In the genomic region with DNA sequence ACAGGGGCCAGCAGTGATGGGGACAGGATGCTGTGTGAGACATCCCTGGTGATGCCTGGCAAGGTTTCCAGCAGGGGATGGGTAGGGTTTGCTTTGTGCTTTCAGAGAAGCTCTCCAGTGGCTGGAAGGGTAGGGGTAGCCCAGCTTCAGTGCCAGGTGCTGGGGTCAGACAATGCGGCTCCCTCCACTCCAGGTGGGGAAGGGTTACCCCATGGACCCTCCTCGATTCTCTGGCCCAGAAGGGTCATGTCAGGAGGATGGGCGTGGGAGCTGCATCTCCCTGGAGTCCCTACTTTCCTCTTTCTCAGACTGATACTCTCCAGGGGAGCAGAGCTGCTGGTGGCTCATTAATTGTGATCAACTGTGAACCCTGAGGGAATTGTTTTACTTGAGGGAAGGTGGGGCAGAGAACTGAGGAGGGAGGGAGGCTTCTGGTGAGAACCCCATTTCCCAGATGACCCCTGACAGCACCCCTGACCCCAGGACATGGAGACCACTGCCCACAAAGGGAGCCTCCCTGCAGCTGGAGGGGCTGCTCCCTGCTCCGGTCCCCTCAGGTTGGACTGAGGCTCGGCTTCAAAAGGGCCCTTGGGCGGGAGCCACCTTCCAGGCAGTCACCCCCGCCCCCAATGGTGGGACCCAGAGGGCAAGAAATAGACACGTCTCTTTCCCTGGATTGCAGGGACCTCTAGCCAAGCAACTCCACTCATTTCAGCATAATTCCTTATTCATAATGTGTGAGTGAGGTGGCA, we compare ENCODE assay signal across 17 cellular contexts.
DNase-seq lines count a peak whose midpoint lies in the region; ATAC-seq, FAIRE-seq and TF ChIP-seq lines count a peak whose summit lies in the region.
"Had no signal": no experiment of that assay in that cellular context is flagged by ENCODE, and none has a peak within 500 bp of the region (broad histone marks: within the 10 kb centered on the region; RNA-seq: fewer than 3 reads in every experiment).

No MANE protein-coding gene starts in this region.

- peak; percentile 39 for DNase-seq in Right ventricle myocardium inferior (ENCODE audit: missing footprints)
- no peak for DNase-seq in left ventricle myocardium inferior
- peak; percentile 34 for DNase-seq in kidney
- DNase-seq in spleen, result peak; percentile 52
- DNase-seq in NCI-H510A treated with DMSO at 0.1 percent for 48 hours (lab: John Stamatoyannopoulos, UW), result no peak
- no peak for DNase-seq in HAP-1 (ENCODE audit: low spot score in 2 of 2)
- DNase-seq: AML-193; Calu3; CD8-positive, alpha-beta T cell; DMS79 treated with DMSO at 0.1 percent for 48 hours; GF-D8; GOT3; H7; IMR-90 had no signal

- 69 to 95% (median 76%) methylated on average over 6 to 8 of the region's 8 CpGs for WGBS in spleen, 5 donors

- H3K4me2 ChIP-seq in BLaER1, result peak overlapping the region; percentile 92
- H3K4me2 ChIP-seq: A549 had no signal

- peaks cover 74% of the 10 kb centered on the region for H3K27me3 ChIP-seq in left ventricle myocardium inferior (ENCODE audit: low read depth)
- H3K27me3 ChIP-seq in BLaER1, result no peaks in the 10 kb centered on the region
- peaks cover 0 to 48% (median 0%) of the 10 kb centered on the region in 7 donors for H3K27me3 ChIP-seq in spleen (replicated peaks in 1 of 7)
- H3K27me3 ChIP-seq in HAP-1 (ENCODE audit: low read depth), result peaks cover 4% of the 10 kb centered on the region

- no peak for TF ChIP-seq CTCF in left ventricle myocardium inferior (IDR thresholded peaks at IDR 0.05; ENCODE audit: borderline replicate concordance)
- TF ChIP-seq CTCF in kidney (IDR thresholded peaks at IDR 0.05; ENCODE audit: borderline replicate concordance, extremely low read depth, insufficient read depth), result no peak
- TF ChIP-seq CTCF in spleen (IDR thresholded peaks at IDR 0.05 in 8 of 11, conservative IDR thresholded peaks at IDR 0.05 in 3 of 11), result no peak

- H3K4me3 ChIP-seq in left ventricle myocardium inferior, result no peak overlapping the region
- no peak overlapping the region for H3K4me3 ChIP-seq in BLaER1
- H3K4me3 ChIP-seq in kidney (ENCODE audit: low read length in 2 of 2), result no peak overlapping the region
- no peak overlapping the region for H3K4me3 ChIP-seq in spleen
- no peak overlapping the region for H3K4me3 ChIP-seq in HAP-1
- H3K4me3 ChIP-seq: A549 had no signal

- H3K4me1 ChIP-seq in left ventricle myocardium inferior (peaks cover 3% of the 10 kb centered on the region), BLaER1 (peaks cover 45% of the 10 kb centered on the region), kidney (ENCODE audit: control insufficient read depth in 1 of 2, insufficient read depth in 1 of 2, low read depth in 1 of 2, low read length in 2 of 2) (no peaks in the 10 kb centered on the region), spleen (peaks cover 0 to 5% (median 2%) of the 10 kb centered on the region in 6 donors), HAP-1 (no peaks in the 10 kb centered on the region)

- in situ Hi-C loops in HAP-1 (cut with MboI; ENCODE audit: low sequenced_read_pairs), result no loop called here

- peaks cover 46% of the 10 kb centered on the region for H3K9me3 ChIP-seq in left ventricle myocardium inferior (replicated peaks)
- peaks cover 31% of the 10 kb centered on the region for H3K9me3 ChIP-seq in BLaER1
- H3K9me3 ChIP-seq in kidney (ENCODE audit: control insufficient read depth in 1 of 2, low read length in 2 of 2), result peaks cover 2 to 7% of the 10 kb centered on the region in 2 donors
- peaks cover 0 to 61% (median 35%) of the 10 kb centered on the region in 8 donors for H3K9me3 ChIP-seq in spleen
- 0 out of 2 replicates have a peak, but pooled peaks cover 4% of the 10 kb centered on the region for H3K9me3 ChIP-seq in HAP-1

- H3K36me3 ChIP-seq in left ventricle myocardium inferior (no peaks in the 10 kb centered on the region), BLaER1 (peaks cover 6% of the 10 kb centered on the region; the same call in 1 of the 2 replicates), kidney (ENCODE audit: control insufficient read depth in 1 of 2, insufficient read depth in 2 of 2, low read length in 2 of 2) (no peaks in the 10 kb centered on the region), spleen (no peaks in the 10 kb centered on the region), HAP-1 (replicated peaks) (no peaks in the 10 kb centered on the region)

- H3K27ac ChIP-seq in left ventricle myocardium inferior (replicated peaks), result no peak overlapping the region
- peak overlapping the region; percentile 87; the same call in 1 of the 2 replicates for H3K27ac ChIP-seq in BLaER1
- no peak overlapping the region for H3K27ac ChIP-seq in kidney (ENCODE audit: low read depth in 2 of 2, low read length in 2 of 2)
- no peak overlapping the region for H3K27ac ChIP-seq in spleen
- H3K27ac ChIP-seq: 22Rv1, A549 had no signal

- no peak for ATAC-seq in Right ventricle myocardium inferior
- ATAC-seq: A549; CD8-positive, alpha-beta T cell had no signal

- H3K9ac ChIP-seq in BLaER1 (no peak overlapping the region), kidney (ENCODE audit: low read length in 2 of 2) (no peak overlapping the region)

- TF ChIP-seq POLR2A in spleen (IDR thresholded peaks at IDR 0.05), result no peak

- FAIRE-seq in kidney (lab: Jason Lieb, UNC), result no peak
- FAIRE-seq: A549 had no signal

- intact Hi-C loops in Right ventricle myocardium inferior (cut with DNase I) (no loop called here), left ventricle myocardium inferior (cut with micrococcal nuclease) (no loop called here), kidney (cut with DNase I) (no loop called here), spleen (cut with DNase I; ENCODE audit: low total_unique reads) (no loop called here)

- no peaks in the 10 kb centered on the region for H4K20me1 ChIP-seq in BLaER1

Comparison
In these comparisons a context has a peak if more than half of its experiments do, and no peak if none do; other contexts are left out.
1. DNase-seq: peak in Right ventricle myocardium inferior (single experiment), kidney (single experiment) and spleen (single experiment); none in left ventricle myocardium inferior (single experiment), NCI-H510A treated with DMSO at 0.1 percent for 48 hours (single experiment) and HAP-1 (0 of 2).